In genomic region chr5:39461007-39461682, GRCh38 we compare ENCODE assay signal across 11 cellular contexts. TPM values are rescaled to one million over a fixed set of nuclear protein-coding genes. Genes with fewer than 3 reads are reported as not detected.
DNase-seq lines count a peak whose midpoint lies in the region; ATAC-seq, FAIRE-seq and TF ChIP-seq lines count a peak whose summit lies in the region.
"Had no signal": no experiment of that assay in that cellular context is flagged by ENCODE, and none has a peak within 500 bp of the region (broad histone marks: within the 10 kb centered on the region; RNA-seq: fewer than 3 reads in every experiment).

No MANE protein-coding gene starts in this region.

- H3K9me3 Mint-ChIP-seq in WTC11 (peaks cover 3% of the 10 kb centered on the region), glutamatergic neuron (ENCODE audit: unreplicated experiment) (no peaks in the 10 kb centered on the region)

- H4K20me1 ChIP-seq in BLaER1: no peaks in the 10 kb centered on the region

- H3K4me3 ChIP-seq in BLaER1 (no peak overlapping the region), adrenal gland (no peak overlapping the region), small intestine (ENCODE audit: low read depth in 1 of 2, low read length in 2 of 2) (no peak overlapping the region)

- peak overlapping the region; percentile 56 for H3K4me2 ChIP-seq in BLaER1

- peak in 1 of 2 donors; percentile 40 for TF ChIP-seq POLR2A in adrenal gland (IDR thresholded peaks at IDR 0.05)

- H3K36me3 ChIP-seq in BLaER1: no peaks in the 10 kb centered on the region
- no peaks in the 10 kb centered on the region for H3K36me3 ChIP-seq in adrenal gland (replicated peaks in 1 of 2)
- no peaks in the 10 kb centered on the region for H3K36me3 ChIP-seq in small intestine (ENCODE audit: control insufficient read depth in 2 of 2, insufficient read depth in 2 of 2, low read length in 2 of 2)

- H3K4me3 Mint-ChIP-seq in WTC11: no peak overlapping the region
- no peak overlapping the region for H3K4me3 Mint-ChIP-seq in glutamatergic neuron (ENCODE audit: unreplicated experiment)

- no peak overlapping the region for H3K9ac ChIP-seq in BLaER1

- H3K27ac ChIP-seq in BLaER1: no peak overlapping the region
- H3K27ac ChIP-seq in adrenal gland: peak overlapping the region in 2 of 5 donors; percentile 15 to 62
- no peak overlapping the region for H3K27ac ChIP-seq in small intestine (ENCODE audit: low read depth in 1 of 2, low read length in 1 of 2)

- H3K27me3 ChIP-seq in BLaER1 (no peaks in the 10 kb centered on the region), adrenal gland (no peaks in the 10 kb centered on the region), small intestine (ENCODE audit: control insufficient read depth in 2 of 2, insufficient read depth in 2 of 2, low read length in 2 of 2) (no peaks in the 10 kb centered on the region)

- peak; percentile 99 for ATAC-seq in GM19467 (IDR thresholded peaks at IDR 0.05; ENCODE audit: unreplicated experiment)
- peak; percentile 99 for ATAC-seq in HG03354 (IDR thresholded peaks at IDR 0.05; ENCODE audit: poor library complexity, severe bottlenecking, unreplicated experiment)
- ATAC-seq in WTC11: no peak
- ATAC-seq: Panc1 had no signal

- H3K4me1 ChIP-seq in BLaER1 (peaks cover 12% of the 10 kb centered on the region), adrenal gland (replicated peaks in 1 of 2) (peaks cover 7 to 12% of the 10 kb centered on the region in 2 donors), small intestine (ENCODE audit: control insufficient read depth in 2 of 2, insufficient read depth in 1 of 2, low read depth in 1 of 2, low read length in 1 of 2) (no peaks in the 10 kb centered on the region)

- DNase-seq in adrenal gland (peak in 6 of 7 donors; percentile 27 to 62 (median 35)), NCI-H1417 treated with DMSO at 0.1 percent for 48 hours (lab: John Stamatoyannopoulos, UW) (no peak), small intestine (no peak), WTC11 (ENCODE audit: low spot score) (no peak), glutamatergic neuron (no peak)

- H3K27ac Mint-ChIP-seq in WTC11: no peak overlapping the region
- H3K27ac Mint-ChIP-seq in glutamatergic neuron (ENCODE audit: unreplicated experiment): no peak overlapping the region

- H3K36me3 Mint-ChIP-seq in WTC11 (no peaks in the 10 kb centered on the region), glutamatergic neuron (ENCODE audit: unreplicated experiment) (no peaks in the 10 kb centered on the region)

- no peak for FAIRE-seq in small intestine (lab: Jason Lieb, UNC)
- FAIRE-seq: endometrium, H1 had no signal

- no peak for TF ChIP-seq CTCF in adrenal gland (IDR thresholded peaks at IDR 0.05)
- no peak for TF ChIP-seq CTCF in WTC11 (IDR thresholded peaks at IDR 0.05)
- no peak for TF ChIP-seq CTCF in glutamatergic neuron (IDR thresholded peaks at IDR 0.05; ENCODE audit: partially characterized antibody, unreplicated experiment)

- H3K4me1 Mint-ChIP-seq in WTC11 (peaks cover 13% of the 10 kb centered on the region), glutamatergic neuron (ENCODE audit: low read depth, unreplicated experiment) (no peaks in the 10 kb centered on the region)

- WGBS in adrenal gland, 4 donors: 74 to 85% (median 81%) methylated on average over 5 of the region's 5 CpGs
- WGBS in small intestine, 3 donors: 61 to 70% (median 67%) methylated on average over 5 of the region's 5 CpGs

- POLR2A ChIA-PET in WTC11 (lab: Charles Lee): no interaction called here

- CTCF ChIA-PET in WTC11 (lab: Charles Lee): no interaction called here

- H3K27me3 Mint-ChIP-seq in WTC11 (ENCODE audit: low read depth) (peaks cover 21% of the 10 kb centered on the region), glutamatergic neuron (ENCODE audit: unreplicated experiment) (no peaks in the 10 kb centered on the region)

- H3K9me3 ChIP-seq in BLaER1 (no peaks in the 10 kb centered on the region), adrenal gland (replicated peaks in 1 of 3) (no peaks in the 10 kb centered on the region), small intestine (ENCODE audit: control insufficient read depth, low read depth) (no peaks in the 10 kb centered on the region)

- intact Hi-C loops in adrenal gland (cut with DNase I): no loop called here

TF ChIP-seq in WTC11, 78 proteins besides CTCF, POLR2A, EP300 and RAD21:
- TF ChIP-seq GABPB1 (CRISPR knock-in tag; IDR thresholded peaks at IDR 0.05): no peak
- no peak for TF ChIP-seq FOXP1 (CRISPR knock-in tag; IDR thresholded peaks at IDR 0.05; ENCODE audit: borderline replicate concordance)
- no peak for TF ChIP-seq NFATC4 (CRISPR knock-in tag; IDR thresholded peaks at IDR 0.05)

RNA-seq across cellular contexts. Expression of gene DAB2, which starts 36.4 kb away (rescaled TPM):
- total RNA-seq in adrenal gland (100 to 1,000 TPM in 7 of 8 donors, 10 to 100 TPM in 1; 96.1 to 418 (median 224) TPM), WTC11 (2021) (3.8 to 7.2 TPM (median 3.9 TPM) in 3 replicates), glutamatergic neuron (ENCODE audit: unreplicated experiment) (1.4 TPM)
- polyA plus RNA-seq in adrenal gland (100 to 1,000 TPM; 111 to 200 (median 119) TPM), small intestine (10 to 100 TPM in 1 of 3 donors, 1 to 10 TPM in 2; 1.1 to 11.6 (median 8.1) TPM)

Comparison
In these comparisons a context has a peak if more than half of its experiments do, and no peak if none do; other contexts are left out.
1. DNase-seq: peak in adrenal gland (6 of 7); none in NCI-H1417 treated with DMSO at 0.1 percent for 48 hours (single experiment), small intestine (single experiment), WTC11 (single experiment) and glutamatergic neuron (single experiment).
2. RNA of gene DAB2, which starts 36.4 kb away (total RNA-seq): 96.1 to 418 TPM in adrenal gland; 3.8 to 7.2 TPM in WTC11 and 1.4 TPM in glutamatergic neuron (single experiment); every median in the first group is over 10 times any median in the second.